In the genomic region with DNA sequence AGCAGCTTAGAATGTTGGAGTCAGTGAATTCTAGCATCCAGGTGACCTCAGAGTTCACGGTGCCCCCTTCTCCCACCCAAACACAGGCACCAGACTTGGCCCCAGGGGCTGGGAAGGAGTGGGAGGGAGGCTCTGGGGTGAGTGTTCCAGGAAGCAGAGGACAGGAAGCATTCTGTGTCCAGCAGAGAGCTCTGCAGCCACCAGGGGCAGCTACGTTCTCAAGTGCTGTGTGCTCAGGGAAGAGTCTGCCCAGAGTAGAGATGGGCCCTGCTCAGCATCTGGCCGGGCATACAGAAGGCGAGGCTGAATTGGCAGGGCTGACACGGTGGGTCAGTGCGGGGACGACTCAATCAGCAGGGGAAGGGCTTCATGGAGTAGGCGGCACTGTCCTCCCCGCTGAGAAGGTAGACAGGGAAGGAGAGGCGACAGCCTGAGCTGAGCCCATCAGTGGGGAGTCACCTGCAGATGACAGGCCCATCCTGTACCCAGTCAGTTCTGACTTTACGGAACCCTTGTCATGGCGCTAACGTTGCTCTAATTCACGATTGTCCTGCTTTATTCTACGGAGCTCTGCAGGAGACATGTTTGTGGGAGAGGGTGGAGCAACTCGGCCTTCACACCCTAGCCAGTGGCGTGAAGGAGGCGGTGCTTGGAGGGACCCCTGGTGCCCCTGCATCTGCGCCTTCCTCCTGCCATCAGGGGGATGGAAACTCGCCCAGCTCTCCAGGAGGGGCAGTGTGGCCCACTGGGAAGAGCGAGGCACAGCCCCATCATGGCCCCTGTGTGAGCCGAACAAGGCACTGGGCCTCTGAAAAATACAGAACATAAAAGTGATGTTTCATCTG, we compare ENCODE assay signal across 9 cellular contexts.
DNase-seq lines count a peak whose midpoint lies in the region; ATAC-seq, FAIRE-seq and TF ChIP-seq lines count a peak whose summit lies in the region.
"Had no signal": no experiment of that assay in that cellular context is flagged by ENCODE, and none has a peak within 500 bp of the region (broad histone marks: within the 10 kb centered on the region; RNA-seq: fewer than 3 reads in every experiment).

No MANE protein-coding gene starts in this region.

- H3K36me3 Mint-ChIP-seq in endothelial cell (ENCODE audit: low read depth, unreplicated experiment) (no peaks in the 10 kb centered on the region), nephron (ENCODE audit: low read depth) (no peaks in the 10 kb centered on the region)

- ATAC-seq in HG03469 (IDR thresholded peaks at IDR 0.05; ENCODE audit: unreplicated experiment) = no peak
- no peak for ATAC-seq in HG02588 (IDR thresholded peaks at IDR 0.05; ENCODE audit: unreplicated experiment)

- TF ChIP-seq CTCF in GM12864 (IDR thresholded peaks at IDR 0.05; ENCODE audit: low read depth, low read length, missing control alignments) = peak; percentile 34
- peak; percentile 22 for TF ChIP-seq CTCF in endothelial cell (IDR thresholded peaks at IDR 0.05; ENCODE audit: unreplicated experiment)
- TF ChIP-seq CTCF in nephron (IDR thresholded peaks at IDR 0.05; ENCODE audit: unreplicated experiment in 3 of 3) = peak in 2 of 3 experiments; percentile 13 to 40
- TF ChIP-seq CTCF in esophagus squamous epithelium (IDR thresholded peaks at IDR 0.05) = peak in 1 of 6 experiments; percentile 32
- TF ChIP-seq CTCF in D721Med (IDR thresholded peaks at IDR 0.05; ENCODE audit: insufficient read depth, missing control alignments) = no peak

- no peak for FAIRE-seq in D721Med (lab: Jason Lieb, UNC)

- DNase-seq in GM12864 (ENCODE audit: low read depth) (no peak), NCI-H526 treated with DMSO at 0.1 percent for 48 hours (lab: John Stamatoyannopoulos, UW) (peak; percentile 45), endothelial cell (ENCODE audit: low spot score) (peak; percentile 34), esophagus squamous epithelium (lab: John Stamatoyannopoulos, UW) (no peak), D721Med (ENCODE audit: insufficient read length, low spot score) (no peak)
- DNase-seq: cerebellar nuclear complex had no signal

- H3K9me3 ChIP-seq in esophagus squamous epithelium = no peaks in the 10 kb centered on the region

- intact Hi-C loops in esophagus squamous epithelium (cut with DNase I) = no loop called here

- H3K4me1 ChIP-seq in esophagus squamous epithelium = no peaks in the 10 kb centered on the region

- peaks cover 3% of the 10 kb centered on the region for H3K27me3 Mint-ChIP-seq in endothelial cell (ENCODE audit: unreplicated experiment)
- no peaks in the 10 kb centered on the region for H3K27me3 Mint-ChIP-seq in nephron (ENCODE audit: low read depth)

- no peak overlapping the region for H3K4me3 ChIP-seq in GM12864 (ENCODE audit: low read depth, low read length)
- no peak overlapping the region for H3K4me3 ChIP-seq in esophagus squamous epithelium

- H3K27ac Mint-ChIP-seq in endothelial cell (ENCODE audit: unreplicated experiment) (peak overlapping the region; percentile 18), nephron (no peak overlapping the region)

- H3K4me1 Mint-ChIP-seq in endothelial cell (ENCODE audit: unreplicated experiment) (peaks cover 6% of the 10 kb centered on the region), nephron (peaks cover 5% of the 10 kb centered on the region)

- no peak overlapping the region for H3K27ac ChIP-seq in esophagus squamous epithelium

- H3K4me3 Mint-ChIP-seq in endothelial cell (ENCODE audit: unreplicated experiment) = no peak overlapping the region
- no peak overlapping the region for H3K4me3 Mint-ChIP-seq in nephron

- TF ChIP-seq POLR2A in esophagus squamous epithelium (IDR thresholded peaks at IDR 0.05) = no peak

- H3K36me3 ChIP-seq in esophagus squamous epithelium = no peaks in the 10 kb centered on the region

- WGBS in esophagus squamous epithelium, 2 donors = 12 to 81% methylated on average over 3 to 9 of the region's 22 CpGs

- H3K27me3 ChIP-seq in esophagus squamous epithelium = peaks cover 0 to 5% (median 0%) of the 10 kb centered on the region in 4 donors

- H3K9me3 Mint-ChIP-seq in endothelial cell (ENCODE audit: unreplicated experiment) (no peaks in the 10 kb centered on the region), nephron (no peaks in the 10 kb centered on the region)

Comparison
In these comparisons a context has a peak if more than half of its experiments do, and no peak if none do; other contexts are left out.
1. DNase-seq: peak in NCI-H526 treated with DMSO at 0.1 percent for 48 hours (single experiment) and endothelial cell (single experiment); none in GM12864 (single experiment), esophagus squamous epithelium (single experiment) and D721Med (single experiment).